Comparison of ENCODE assay signal across 22 cellular contexts in the genomic region with DNA sequence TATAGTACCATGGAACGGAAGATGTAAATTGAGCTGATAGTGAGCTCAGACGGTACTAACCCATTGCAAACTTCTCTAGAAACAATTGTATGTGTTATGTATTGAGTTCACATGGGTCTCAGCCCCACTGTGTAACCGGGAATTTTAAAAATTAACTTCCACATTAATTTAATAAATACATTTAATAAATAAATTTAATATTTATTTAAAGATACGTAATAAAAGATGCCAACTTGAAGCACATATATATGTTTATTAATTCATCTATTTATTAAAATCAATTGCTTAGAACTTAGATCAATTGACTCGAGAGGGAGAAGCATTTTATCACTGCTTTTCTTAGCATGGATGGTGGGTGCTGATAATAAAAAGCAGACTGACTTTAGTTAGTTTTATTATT.
"Had no signal": no experiment of that assay in that cellular context is flagged by ENCODE, and none has a peak within 500 bp of the region (broad histone marks: within the 10 kb centered on the region; RNA-seq: fewer than 3 reads in every experiment).

No MANE protein-coding gene starts in this region.

- ATAC-seq: effector memory CD8-positive, alpha-beta T cell; esophagus mucosa; foreskin keratinocyte; gastrocnemius medialis; gastroesophageal sphincter; heart left ventricle; heart right ventricle had no signal

- H3K27ac Mint-ChIP-seq: dendritic cell treated with granulocyte-macrophage colony-stimulating factor and Interleukin-4, amounts not matched to agents 40 ng/mL and 50 ng/mL, for 4 days; effector memory CD8-positive, alpha-beta T cell; endodermal cell had no signal

- H3K4me3 Mint-ChIP-seq: dendritic cell treated with granulocyte-macrophage colony-stimulating factor and Interleukin-4, amounts not matched to agents 40 ng/mL and 50 ng/mL, for 4 days; effector memory CD8-positive, alpha-beta T cell; endodermal cell had no signal

- H3K4me1 Mint-ChIP-seq: endodermal cell had no signal

- DNase-seq: colonic mucosa; cortex of kidney; dermis blood vessel endothelial cell; dorsolateral prefrontal cortex; effector CD4-positive, alpha-beta T cell; effector CD8-positive, alpha-beta T cell; effector memory CD4-positive, alpha-beta T cell; effector memory CD8-positive, alpha-beta T cell; endodermal cell; erythroblast; esophagus squamous epithelium; foreskin fibroblast; foreskin keratinocyte; foreskin melanocyte; gastrocnemius medialis; glutamatergic neuron; head of caudate nucleus; heart left ventricle; heart right ventricle had no signal

- H3K9me3 Mint-ChIP-seq: dendritic cell treated with granulocyte-macrophage colony-stimulating factor and Interleukin-4, amounts not matched to agents 40 ng/mL and 50 ng/mL, for 4 days; effector memory CD8-positive, alpha-beta T cell; endodermal cell had no signal
